8 cellular contexts compared by ENCODE assay signal in genomic region chr5:96614110-96614691, GRCh38. TPM values are rescaled to one million over a fixed set of nuclear protein-coding genes. Genes with fewer than 3 reads are reported as not detected.
DNase-seq lines count a peak whose midpoint lies in the region; ATAC-seq and TF ChIP-seq lines count a peak whose summit lies in the region.

No MANE protein-coding gene starts in this region.

- no peak overlapping the region for H3K4me2 ChIP-seq in DND-41 (ENCODE audit: insufficient read depth, low read length)
- peak overlapping the region; percentile 97 for H3K4me2 ChIP-seq in OCI-LY3 (ENCODE audit: low read length)

- intact Hi-C loops in aorta (cut with DNase I): loop anchor here (5.0 to 10.0 kb wide), 3 partner anchors 48 to 111 kb away; partner anchors contain the start of gene CAST (in 1 of the 2)

- no peaks in the 10 kb centered on the region for H4K20me1 ChIP-seq in DND-41 (ENCODE audit: insufficient read depth, low read length)
- H4K20me1 ChIP-seq in OCI-LY3 (ENCODE audit: insufficient read depth, low read length): peaks cover 3% of the 10 kb centered on the region; the same call in 1 of the 2 replicates

- H3K36me3 ChIP-seq in DND-41 (ENCODE audit: insufficient read depth, low read length) (no peaks in the 10 kb centered on the region), OCI-LY3 (replicated peaks; ENCODE audit: low read depth, low read length) (no peaks in the 10 kb centered on the region), neutrophil (no peaks in the 10 kb centered on the region), aorta (ENCODE audit: control insufficient read depth in 1 of 2, insufficient read depth in 2 of 2, low read length in 1 of 2) (no peaks in the 10 kb centered on the region)

- ATAC-seq in DND-41 (ENCODE audit: insufficient read depth, low read depth): peak; percentile 69
- peak; percentile 85 for ATAC-seq in aorta (ENCODE audit: low FRiP score)
- ATAC-seq in HG03469 (IDR thresholded peaks at IDR 0.05; ENCODE audit: unreplicated experiment): no peak

- H3K4me3 ChIP-seq in DND-41 (ENCODE audit: low read depth in 1 of 2, low read length in 2 of 2) (no peak overlapping the region), OCI-LY3 (ENCODE audit: low read length) (peak overlapping the region; percentile 65), neutrophil (ENCODE audit: low read depth in 1 of 2, low read length in 1 of 2) (no peak overlapping the region), aorta (ENCODE audit: low read length in 2 of 2) (no peak overlapping the region)

- no peak overlapping the region for H2AFZ ChIP-seq in DND-41 (ENCODE audit: low read depth, low read length)
- H2AFZ ChIP-seq in OCI-LY3 (ENCODE audit: low read depth, low read length): 0 out of 2 replicates have a peak overlapping the region, but pooled peaks have one; percentile 30

- H3K79me2 ChIP-seq in DND-41 (ENCODE audit: insufficient read depth, low read length): no peaks in the 10 kb centered on the region
- H3K79me2 ChIP-seq in OCI-LY3 (ENCODE audit: low read length): no peaks in the 10 kb centered on the region

- peak; percentile 40 for DNase-seq in DND-41
- DNase-seq in HUDEP-2 (lab: John Stamatoyannopoulos, UW; ENCODE audit: unreplicated experiment in 76 of 76): peak in 46 of 76 experiments; percentile 3 to 60 (median 29)
- peak; percentile 6 for DNase-seq in activated T-helper 9 cell treated with anti-CD3 and anti-CD28 coated beads, Interleukin-2, amount 50 U/mL, for 16 hours (ENCODE audit: low read depth)
- DNase-seq in foreskin melanocyte: peak; percentile 61
- DNase-seq in aorta: no peak

- H3K4me1 ChIP-seq in DND-41 (ENCODE audit: insufficient read depth, low read length): no peaks in the 10 kb centered on the region
- peaks cover 14% of the 10 kb centered on the region for H3K4me1 ChIP-seq in OCI-LY3 (ENCODE audit: low read length)
- peaks cover 7 to 8% of the 10 kb centered on the region in 2 experiments for H3K4me1 ChIP-seq in neutrophil (ENCODE audit: control insufficient read depth in 1 of 2, insufficient read depth in 1 of 2, low read depth in 1 of 2, low read length in 1 of 2)
- no peaks in the 10 kb centered on the region for H3K4me1 ChIP-seq in aorta (ENCODE audit: control insufficient read depth in 1 of 2, insufficient read depth in 2 of 2, low read length in 2 of 2)

- H3K9ac ChIP-seq in DND-41 (ENCODE audit: low read depth, low read length) (no peak overlapping the region), OCI-LY3 (ENCODE audit: low read length) (0 out of 2 replicates have a peak overlapping the region, but pooled peaks have one; percentile 25)

- H3K27ac ChIP-seq in DND-41 (ENCODE audit: low read length) (no peak overlapping the region), OCI-LY3 (ENCODE audit: low read length) (no peak overlapping the region), neutrophil (no peak overlapping the region), aorta (ENCODE audit: low read depth in 1 of 2, low read length in 2 of 2) (peak overlapping the region in 1 of 2 donors; percentile 76)

- H3K27me3 ChIP-seq in DND-41 (ENCODE audit: insufficient read depth, low read length, poor library complexity) (peaks cover 14% of the 10 kb centered on the region), OCI-LY3 (ENCODE audit: low read depth, low read length) (peaks cover 14% of the 10 kb centered on the region), neutrophil (peaks cover 32% of the 10 kb centered on the region), aorta (ENCODE audit: control insufficient read depth in 1 of 2, insufficient read depth in 2 of 2, low read length in 1 of 2) (no peaks in the 10 kb centered on the region)

- H3K9me3 ChIP-seq in DND-41 (ENCODE audit: insufficient read depth, low read length, severe bottlenecking) (no peaks in the 10 kb centered on the region), OCI-LY3 (ENCODE audit: insufficient read depth, low read length) (no peaks in the 10 kb centered on the region), neutrophil (no peaks in the 10 kb centered on the region), aorta (ENCODE audit: control insufficient read depth, low read length) (no peaks in the 10 kb centered on the region)

- 2% methylated on average over 6 of the region's 6 CpGs for WGBS in aorta, 2 donors

- TF ChIP-seq CTCF in DND-41 (IDR thresholded peaks at IDR 0.05; ENCODE audit: borderline replicate concordance, extremely low read depth, low read length, poor library complexity, severe bottlenecking) (peak; percentile 67), OCI-LY3 (IDR thresholded peaks at IDR 0.05; ENCODE audit: low read depth, low read length) (peak; percentile 65), neutrophil (IDR thresholded peaks at IDR 0.05) (peak; percentile 14)

RNA-seq across cellular contexts. Expression of gene CAST, which starts 48.0 kb away (rescaled TPM):
- total RNA-seq in aorta: 100 to 1,000 TPM; 305 to 307 TPM
- polyA plus RNA-seq in aorta: 100 to 1,000 TPM; 101 to 118 TPM

Comparison
In these comparisons a context has a peak if more than half of its experiments do, and no peak if none do; other contexts are left out.
1. DNase-seq: peak in DND-41 (single experiment), HUDEP-2 (46 of 76), activated T-helper 9 cell treated with anti-CD3 and anti-CD28 coated beads, Interleukin-2, amount 50 U/mL, for 16 hours (single experiment) and foreskin melanocyte (single experiment); none in aorta (0 of 2).
2. CTCF ChIP-seq: peak in every context shown above with its lines; median percentile 67 in DND-41; 65 in OCI-LY3; 14 in neutrophil.